In genomic region chr22:25741692-25742626, GRCh38 we compare ENCODE assay signal across 1 cellular context.
A peak's percentile ranks its signal among the peaks of the same experiment; 100 is the strongest.
TF ChIP-seq lines count a peak whose summit lies in the region.

Gene MYO18B (plus strand): TSS chr22:25742188. CDS start chr22:25761093, 18,905 bp downstream.

TF ChIP-seq in K562, 482 proteins besides CTCF, POLR2A, EP300 and RAD21 (continued from another document and continues in another):
- TF ChIP-seq TEAD4 (IDR thresholded peaks at IDR 0.05; ENCODE audit: low read length) (peak; percentile 74), TEAD4 (CRISPR knock-in tag; IDR thresholded peaks at IDR 0.05; ENCODE audit: borderline replicate concordance) (no peak), ZNF639 (CRISPR knock-in tag; conservative IDR thresholded peaks at IDR 0.05 in 1 of 2, IDR thresholded peaks at IDR 0.05 in 1 of 2) (no peak; a peak in 1 of 4 replicates), CAMTA2 (CRISPR knock-in tag; conservative IDR thresholded peaks at IDR 0.05) (no peak), MTF1 (CRISPR knock-in tag; IDR thresholded peaks at IDR 0.05; ENCODE audit: borderline replicate concordance) (no peak), HES1 (IDR thresholded peaks at IDR 0.05; ENCODE audit: low read depth) (no peak), KAT2B (IDR thresholded peaks at IDR 0.05; ENCODE audit: low read depth, low read length) (no peak), LEF1 (IDR thresholded peaks at IDR 0.05) (no peak), NELFE (IDR thresholded peaks at IDR 0.05; ENCODE audit: insufficient read depth, insufficient read length) (no peak), ESRRA (IDR thresholded peaks at IDR 0.05; ENCODE audit: borderline replicate concordance, low read depth) (no peak), BCOR (IDR thresholded peaks at IDR 0.05) (0 out of 2 replicates have a peak, but pooled peaks have one; percentile 45), SMARCA5 (IDR thresholded peaks at IDR 0.05) (no peak), SNAPC5 (CRISPR knock-in tag; IDR thresholded peaks at IDR 0.05) (no peak), GTF2A2 (tag; IDR thresholded peaks at IDR 0.05) (no peak), IRF1 (CRISPR knock-in tag; IDR thresholded peaks at IDR 0.05; ENCODE audit: borderline replicate concordance) (no peak), THAP12 (CRISPR knock-in tag; IDR thresholded peaks at IDR 0.05) (no peak), ZNF512 (tag; IDR thresholded peaks at IDR 0.05) (no peak), CBFA2T3 (IDR thresholded peaks at IDR 0.05) (peak; percentile 79), ZNF274 (IDR thresholded peaks at IDR 0.05; ENCODE audit: borderline replicate concordance, low read depth, low read length) (no peak), L3MBTL2 (IDR thresholded peaks at IDR 0.05) (peak; percentile 98), ZNF75A (CRISPR knock-in tag; IDR thresholded peaks at IDR 0.05) (no peak), MXI1 (IDR thresholded peaks at IDR 0.05; ENCODE audit: low read depth, low read length) (no peak), ZNF584 (CRISPR knock-in tag; IDR thresholded peaks at IDR 0.05; ENCODE audit: low read depth) (no peak; the same call in 1 of the 2 replicates), ZBTB7A (IDR thresholded peaks at IDR 0.05; ENCODE audit: borderline replicate concordance, control insufficient read depth, low read depth, low read length) (no peak), PRPF4 (IDR thresholded peaks at IDR 0.05; ENCODE audit: insufficient read depth, low read depth, low read length, poor library complexity, severe bottlenecking) (no peak), BRD9 (IDR thresholded peaks at IDR 0.05; ENCODE audit: low read depth, partially characterized antibody) (no peak), MIER1 (IDR thresholded peaks at IDR 0.05; ENCODE audit: low read depth) (no peak), MTA2 (IDR thresholded peaks at IDR 0.05; ENCODE audit: low read depth) (peak; percentile 41), C11orf30 (IDR thresholded peaks at IDR 0.05; ENCODE audit: low read depth) (no peak), ZNF277 (CRISPR knock-in tag; IDR thresholded peaks at IDR 0.05; ENCODE audit: borderline replicate concordance) (no peak), POLR2AphosphoS5 (IDR thresholded peaks at IDR 0.05; ENCODE audit: control insufficient read depth, insufficient read depth, low read depth, low read length) (peak; percentile 76), HMGXB4 (CRISPR knock-in tag; IDR thresholded peaks at IDR 0.05) (no peak), SMARCB1 (IDR thresholded peaks at IDR 0.05; ENCODE audit: insufficient read length, low read depth) (no peak), PCBP1 (IDR thresholded peaks at IDR 0.05; ENCODE audit: low read depth, low read length, poor library complexity, severe bottlenecking) (no peak), POU5F1 (IDR thresholded peaks at IDR 0.05; ENCODE audit: borderline replicate concordance, low read depth, low read length, partially characterized antibody) (no peak), ZBTB2 (IDR thresholded peaks at IDR 0.05) (no peak; the same call in 1 of the 2 replicates), MBD1 (CRISPR knock-in tag; IDR thresholded peaks at IDR 0.05) (no peak), RBM14 (IDR thresholded peaks at IDR 0.05; ENCODE audit: borderline replicate concordance, insufficient read depth, low read depth, low read length) (no peak), TOE1 (IDR thresholded peaks at IDR 0.05; ENCODE audit: borderline replicate concordance) (0 out of 2 replicates have a peak, but pooled peaks have one; percentile 55), TOE1 (CRISPR knock-in tag; IDR thresholded peaks at IDR 0.05; ENCODE audit: borderline replicate concordance, low read depth) (no peak), FUS (optimal IDR thresholded peaks at IDR 0.05; ENCODE audit: low read depth, low read length) (no peak), POLR3A (IDR thresholded peaks at IDR 0.05; ENCODE audit: borderline replicate concordance, extremely low read depth, insufficient read depth, insufficient read length) (no peak), SUPT5H (IDR thresholded peaks at IDR 0.05) (peak; percentile 74), ZNF551 (CRISPR knock-in tag; IDR thresholded peaks at IDR 0.05) (no peak), ZBTB5 (IDR thresholded peaks at IDR 0.05) (no peak), HINFP (tag; conservative IDR thresholded peaks at IDR 0.05; ENCODE audit: low read depth) (no peak), ZNF785 (CRISPR knock-in tag; IDR thresholded peaks at IDR 0.05) (no peak), SMAD1 (IDR thresholded peaks at IDR 0.05; ENCODE audit: low read depth, low read length, partially characterized antibody) (no peak), NR2C1 (IDR thresholded peaks at IDR 0.05) (no peak), NR2C1 (tag; IDR thresholded peaks at IDR 0.05) (peak; percentile 62), BRCA1 (IDR thresholded peaks at IDR 0.05) (no peak), BRCA1 (CRISPR knock-in tag; IDR thresholded peaks at IDR 0.05) (no peak), PML (IDR thresholded peaks at IDR 0.05; ENCODE audit: low read length) (no peak; the same call in 1 of the 2 replicates)
